In genomic region chr5:3114467-3114866, GRCh38 we compare ENCODE assay signal across 1 cellular context.
TF ChIP-seq lines count a peak whose summit lies in the region.

No MANE protein-coding gene starts in this region.

TF ChIP-seq in H1, 55 proteins besides CTCF, POLR2A, EP300 and RAD21 (continued from another document):
- no peak for TF ChIP-seq CBX8 (IDR thresholded peaks at IDR 0.05; ENCODE audit: borderline replicate concordance, low read depth, low read length)
- no peak for TF ChIP-seq CTBP2 (IDR thresholded peaks at IDR 0.05; ENCODE audit: borderline replicate concordance, insufficient read depth, insufficient read length, low read length)
- no peak for TF ChIP-seq YY1 (IDR thresholded peaks at IDR 0.05; ENCODE audit: low read depth, low read length)
- no peak for TF ChIP-seq RFX5 (IDR thresholded peaks at IDR 0.05; ENCODE audit: borderline replicate concordance, low read depth, low read length)
- TF ChIP-seq ZNF274 (IDR thresholded peaks at IDR 0.05; ENCODE audit: borderline replicate concordance, extremely low read depth, low read length) = no peak
- TF ChIP-seq NANOG (IDR thresholded peaks at IDR 0.05; ENCODE audit: insufficient read depth, low read depth, low read length, poor library complexity, severe bottlenecking) = no peak
- TF ChIP-seq KDM1A (IDR thresholded peaks at IDR 0.05; ENCODE audit: borderline replicate concordance, low read length) = no peak
- no peak for TF ChIP-seq KDM5A (IDR thresholded peaks at IDR 0.05; ENCODE audit: low read length)
